9 cellular contexts compared by ENCODE assay signal in the genomic region with DNA sequence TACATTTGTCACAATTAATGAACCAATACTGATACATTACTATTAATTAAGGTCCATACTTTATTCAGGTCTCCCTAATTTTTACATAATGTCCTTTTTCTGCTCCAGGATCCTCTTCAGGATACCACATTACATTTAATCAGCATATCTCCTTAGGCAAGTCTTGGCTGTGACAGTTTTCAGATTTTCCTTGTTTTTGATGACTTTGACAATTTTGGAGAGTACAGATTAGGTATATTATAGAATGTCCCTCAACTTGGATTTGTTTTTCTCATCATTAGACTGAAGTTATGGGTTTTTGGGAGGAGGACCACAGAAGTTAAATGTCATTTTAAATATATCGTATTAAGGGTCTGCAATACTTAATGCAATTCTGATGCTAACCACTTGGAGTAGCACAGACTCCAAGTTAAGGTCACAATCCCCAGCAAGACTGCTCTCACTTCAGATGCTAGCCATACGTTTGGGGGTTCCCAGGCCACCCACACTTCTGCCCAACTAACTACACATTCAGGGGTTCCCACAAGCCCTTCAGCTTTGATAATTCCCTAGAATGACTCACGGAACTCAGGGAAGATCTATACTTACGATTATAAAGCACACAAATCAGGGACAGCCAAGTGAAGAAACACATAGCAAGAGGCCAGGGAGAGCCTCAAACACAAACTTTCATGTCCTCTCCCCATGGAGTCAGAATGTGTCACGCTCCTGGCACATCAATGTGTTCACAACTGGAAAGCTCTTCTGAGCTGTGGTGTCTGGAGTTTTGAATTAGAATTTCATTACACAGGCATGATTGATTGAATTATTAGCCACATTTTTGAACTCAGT. TPM values are rescaled to one million over a fixed set of nuclear protein-coding genes. Genes with fewer than 3 reads are reported as not detected.
DNase-seq lines count a peak whose midpoint lies in the region; ATAC-seq, FAIRE-seq and TF ChIP-seq lines count a peak whose summit lies in the region.
"Had no signal": no experiment of that assay in that cellular context is flagged by ENCODE, and none has a peak within 500 bp of the region (broad histone marks: within the 10 kb centered on the region; RNA-seq: fewer than 3 reads in every experiment).

No MANE protein-coding gene starts in this region.

- H3K9me3 Mint-ChIP-seq in naive B cell, result no peaks in the 10 kb centered on the region
- H3K9me3 Mint-ChIP-seq: stimulated activated effector memory CD8-positive, alpha-beta T cell treated with anti-CD3 and anti-CD28 coated beads, Interleukin-12 subunit alpha, Interleukin-12 subunit beta, amount 100 ng/mL, for 72 hours had no signal

- WGBS in GM12878 (ENCODE audit: insufficient coverage, insufficient replicate concordance, low lambda C conversion rate, missing lambda C conversion rate), result 10% methylated on average over 5 of the region's 5 CpGs

- no peak overlapping the region for H3K9ac ChIP-seq in GM12878 (ENCODE audit: control insufficient read depth, insufficient read depth, low read length)

- H3K9me3 ChIP-seq in GM12878 (replicated peaks; ENCODE audit: control insufficient read depth, insufficient read depth, low read length), result no peaks in the 10 kb centered on the region

- H3K27ac Mint-ChIP-seq in naive B cell, result no peak overlapping the region
- H3K27ac Mint-ChIP-seq: stimulated activated effector memory CD8-positive, alpha-beta T cell treated with anti-CD3 and anti-CD28 coated beads, Interleukin-12 subunit alpha, Interleukin-12 subunit beta, amount 100 ng/mL, for 72 hours had no signal

- no peak for FAIRE-seq in GM12878 (lab: Jason Lieb, UNC)

- CTCF ChIA-PET in GM12878 (lab: Yijun Ruan, JAX), result interaction anchor here (0.7 to 1.3 kb wide), 2 partner anchors 47 to 382 kb away, joined by 3 to 4 read pairs; no protein-coding TSS in a partner anchor

- H3K4me1 ChIP-seq in GM12878 (ENCODE audit: control insufficient read depth, insufficient read depth, low read length), result no peaks in the 10 kb centered on the region

- no peaks in the 10 kb centered on the region for H3K27me3 ChIP-seq in GM12878 (replicated peaks in 1 of 2; ENCODE audit: control insufficient read depth in 2 of 2, insufficient read depth in 2 of 2, low read length in 1 of 2)

- peak overlapping the region; percentile 50 for H2AFZ ChIP-seq in GM12878 (ENCODE audit: control insufficient read depth, low read depth, low read length)

- peak; percentile 60 for ATAC-seq in HG03135 (IDR thresholded peaks at IDR 0.05; ENCODE audit: unreplicated experiment)
- ATAC-seq in GM12878, result peak; percentile 90
- peak; percentile 53 to 56 for ATAC-seq in naive B cell (ENCODE audit: low read depth in 2 of 2)
- ATAC-seq: stimulated activated effector memory CD8-positive, alpha-beta T cell treated with anti-CD3 and anti-CD28 coated beads, Interleukin-12 subunit alpha, Interleukin-12 subunit beta, amount 100 ng/mL, for 72 hours had no signal

- in situ Hi-C loops in GM12878 (cut with MboI), result no loop called here

- H3K36me3 ChIP-seq in GM12878 (ENCODE audit: control insufficient read depth in 2 of 2, insufficient read depth in 2 of 2, low read length in 1 of 2), result no peaks in the 10 kb centered on the region

- no peaks in the 10 kb centered on the region for H3K4me1 Mint-ChIP-seq in naive B cell
- H3K4me1 Mint-ChIP-seq: stimulated activated effector memory CD8-positive, alpha-beta T cell treated with anti-CD3 and anti-CD28 coated beads, Interleukin-12 subunit alpha, Interleukin-12 subunit beta, amount 100 ng/mL, for 72 hours had no signal

- intact Hi-C loops in GM12878 (cut with micrococcal nuclease; ENCODE audit: unreplicated experiment), result no loop called here

- H3K79me2 ChIP-seq in GM12878 (ENCODE audit: control insufficient read depth, insufficient read depth, low read length), result no peaks in the 10 kb centered on the region

- no peaks in the 10 kb centered on the region for H4K20me1 ChIP-seq in GM12878 (ENCODE audit: control insufficient read depth, insufficient read depth)

- TF ChIP-seq CTCF in GM12874 (IDR thresholded peaks at IDR 0.05; ENCODE audit: insufficient read depth, low read depth, low read length), result 0 out of 2 replicates have a peak, but pooled peaks have one; percentile 26
- peak; percentile 27 to 40 (median 30); a peak in 5 of 6 replicates for TF ChIP-seq CTCF in GM12878 (IDR thresholded peaks at IDR 0.05 in 2 of 3, conservative IDR thresholded peaks at IDR 0.05 in 1 of 3; ENCODE audit: control insufficient read depth in 2 of 3, extremely low read depth in 1 of 3, insufficient read depth in 1 of 3, low read depth in 3 of 3, low read length in 3 of 3)

- peaks cover 9 to 29% (median 18%) of the 10 kb centered on the region in 3 donors for H3K27me3 Mint-ChIP-seq in naive B cell

- H3K27ac ChIP-seq in GM12878 (ENCODE audit: control insufficient read depth, insufficient read depth), result no peak overlapping the region

- H3K36me3 Mint-ChIP-seq in naive B cell, result no peaks in the 10 kb centered on the region
- H3K36me3 Mint-ChIP-seq: stimulated activated effector memory CD8-positive, alpha-beta T cell treated with anti-CD3 and anti-CD28 coated beads, Interleukin-12 subunit alpha, Interleukin-12 subunit beta, amount 100 ng/mL, for 72 hours had no signal

- H3K4me3 ChIP-seq in GM12878, result no peak overlapping the region

- no TSS peak for BruUV-seq in GM12878 (replicated peaks; lab: Mats Ljungman, UMichigan)

- no peak for TF ChIP-seq POLR2A in GM12878 (IDR thresholded peaks at IDR 0.05; ENCODE audit: low read depth, low read length)

- no peak overlapping the region for H3K4me3 Mint-ChIP-seq in naive B cell
- H3K4me3 Mint-ChIP-seq: stimulated activated effector memory CD8-positive, alpha-beta T cell treated with anti-CD3 and anti-CD28 coated beads, Interleukin-12 subunit alpha, Interleukin-12 subunit beta, amount 100 ng/mL, for 72 hours had no signal

- TF ChIP-seq RAD21 in GM12878 (IDR thresholded peaks at IDR 0.05; ENCODE audit: insufficient read depth, low read depth, low read length), result peak; percentile 53; the same call in 1 of the 2 replicates

- DNase-seq in GM12878 (ENCODE audit: low read depth, low spot score) (no peak), naive B cell (no peak), NCI-H2196 (lab: John Stamatoyannopoulos, UW; ENCODE audit: unreplicated experiment) (no peak), DMS153 (lab: John Stamatoyannopoulos, UW) (no peak), NCI-H2029 (lab: John Stamatoyannopoulos, UW) (no peak), RPMI8226 (no peak)

- POLR2A ChIA-PET in GM12878 (lab: Charles Lee), result interaction anchor here (0.6 kb wide), 1 partner anchor 10 kb away, joined by 3 read pairs; no protein-coding TSS in a partner anchor

- TF ChIP-seq EP300 in GM12878 (IDR thresholded peaks at IDR 0.05; ENCODE audit: borderline replicate concordance in 1 of 2, control insufficient read depth in 1 of 2, low read depth in 2 of 2, low read length in 2 of 2), result no peak

- SMC1A ChIA-PET in GM12878 (lab: Charles Lee; ENCODE audit: uncharacterized antibody, unreplicated experiment), result interaction anchor here (1.2 kb wide), 1 partner anchor 708 kb away, joined by 3 read pairs; no protein-coding TSS in a partner anchor

- H3K4me2 ChIP-seq in GM12878 (ENCODE audit: control insufficient read depth, insufficient read depth), result no peak overlapping the region

- RAD21 ChIA-PET in GM12878 (lab: Charles Lee; ENCODE audit: unreplicated experiment), result no interaction called here

TF ChIP-seq in GM12878, 131 proteins besides CTCF, POLR2A, EP300 and RAD21:
- TF ChIP-seq SRF (IDR thresholded peaks at IDR 0.05; ENCODE audit: low read depth in 2 of 2, low read length in 2 of 2), result no peak
- peak; percentile 19; the same call in 1 of the 2 replicates for TF ChIP-seq SMC3 (IDR thresholded peaks at IDR 0.05; ENCODE audit: borderline replicate concordance, low read length)
TF ChIP-seq in GM12878: peak in this region for 1.

RNA-seq across cellular contexts. Expression of a gene that starts 17.0 kb away (rescaled TPM):
- 97.7 and 104 TPM in 2 replicates for total RNA-seq in GM12878 (2013; cell fraction: nucleolus; rRNA removed)
- total RNA-seq in GM12878 (2014; rRNA removed) (7.1 and 7.3 TPM in 2 replicates), GM12878 (2014; rRNA removed; fragmentation: Illumina TruSeq; extraction: Trizol) (10.0 and 10.4 TPM in 2 replicates), GM12878 (2021) (6.4 and 11.0 TPM in 2 replicates)
- polyA plus RNA-seq in GM12878 (2011; ENCODE audit: low read depth), result 3.6 TPM
- polyA plus RNA-seq in GM12878 (2011; rRNA removed) (11.1 and 13.2 TPM in 2 replicates), GM12878 (2014; fragmentation: Illumina TruSeq; extraction: Trizol) (7.8 and 9.9 TPM in 2 replicates), GM12878 (2014; fragmentation: Nextera tagmentation; extraction: Ambion mirVana) (1 to 10 TPM; 3.4 to 4.4 TPM), GM12878 (2014; rRNA removed) (5.4 and 6.7 TPM in 2 replicates), GM12878 (2016; fragmentation: Nextera tagmentation; extraction: Ambion mirVana) (10 to 100 TPM in 1 of 2 experiments, 1 to 10 TPM in 1; 8.4 to 11.6 TPM), naive B cell (ENCODE audit: low read depth in 6 of 6) (1 to 10 TPM; 5.9 to 9.2 (median 8.6) TPM)
- 3.8 and 4.7 TPM in 2 replicates for polyA plus RNA-seq in GM12878 (2011; cell fraction: cytosol; rRNA removed)
- polyA plus RNA-seq in GM12878 (2011; cell fraction: nucleus; rRNA removed), result 4.6 and 5.3 TPM in 2 replicates
- 4.4 and 5.4 TPM in 2 replicates for polyA plus RNA-seq in GM12878 (2012)
- 10.7 and 12.2 TPM in 2 replicates for polyA minus RNA-seq in GM12878 (2011; rRNA and poly(A)+ RNA removed)
- polyA minus RNA-seq in GM12878 (2011; cell fraction: cytosol; rRNA and poly(A)+ RNA removed), result 3.7 and 4.4 TPM in 2 replicates
- 12.6 and 14.8 TPM in 2 replicates for polyA minus RNA-seq in GM12878 (2011; cell fraction: nucleus; rRNA and poly(A)+ RNA removed)

RNA-seq across cellular contexts. Expression of a gene that starts 56.3 kb away (rescaled TPM):
- not detected in 2 replicates for total RNA-seq in GM12878 (2013; cell fraction: nucleolus; rRNA removed)
- total RNA-seq in GM12878 (2014; rRNA removed) (not detected in 2 replicates), GM12878 (2014; rRNA removed; fragmentation: Illumina TruSeq; extraction: Trizol) (not detected in 2 replicates), GM12878 (2021) (not detected in 2 replicates)
- polyA plus RNA-seq in GM12878 (2011; ENCODE audit: low read depth), result not detected
- polyA plus RNA-seq in GM12878 (2011; rRNA removed) (not detected in 2 replicates), GM12878 (2014; fragmentation: Illumina TruSeq; extraction: Trizol) (not detected in 2 replicates), GM12878 (2014; fragmentation: Nextera tagmentation; extraction: Ambion mirVana) (not detected), GM12878 (2014; rRNA removed) (not detected in 2 replicates), GM12878 (2016; fragmentation: Nextera tagmentation; extraction: Ambion mirVana) (not detected), naive B cell (ENCODE audit: low read depth in 6 of 6) (not detected)
- polyA plus RNA-seq in GM12878 (2011; cell fraction: cytosol; rRNA removed), result not detected in 2 replicates
- not detected in 2 replicates for polyA plus RNA-seq in GM12878 (2011; cell fraction: nucleus; rRNA removed)
- polyA plus RNA-seq in GM12878 (2012), result not detected in 2 replicates
- polyA minus RNA-seq in GM12878 (2011; rRNA and poly(A)+ RNA removed), result not detected in 2 replicates
- not detected in 2 replicates for polyA minus RNA-seq in GM12878 (2011; cell fraction: cytosol; rRNA and poly(A)+ RNA removed)
- polyA minus RNA-seq in GM12878 (2011; cell fraction: nucleus; rRNA and poly(A)+ RNA removed), result not detected in 2 replicates
